Comparison of ENCODE assay signal across 8 cellular contexts in genomic region chr7:73520673-73521635, GRCh38. TPM values are rescaled to one million over a fixed set of nuclear protein-coding genes. Genes with fewer than 3 reads are reported as not detected.
DNase-seq lines count a peak whose midpoint lies in the region; ATAC-seq lines count a peak whose summit lies in the region.

No MANE protein-coding gene starts in this region.

- ATAC-seq in HG02610 (IDR thresholded peaks at IDR 0.05; ENCODE audit: unreplicated experiment) = peak; percentile 0
- no peak for ATAC-seq in GM18907 (IDR thresholded peaks at IDR 0.05; ENCODE audit: unreplicated experiment)
- ATAC-seq in GM18861 (IDR thresholded peaks at IDR 0.05; ENCODE audit: unreplicated experiment) = no peak

- peak overlapping the region; percentile 13 for H2AFZ ChIP-seq in neuron (ENCODE audit: low read depth, low read length)

- H3K27me3 ChIP-seq in esophagus (ENCODE audit: control insufficient read depth in 1 of 2, insufficient read depth in 2 of 2, low read length in 2 of 2) = no peaks in the 10 kb centered on the region
- H3K27me3 ChIP-seq in neuron (ENCODE audit: insufficient read depth, low read length) = no peaks in the 10 kb centered on the region

- no peaks in the 10 kb centered on the region for H3K9me3 Mint-ChIP-seq in T-helper 1 cell treated with Interleukin-12 subunit alpha and Interleukin-12 subunit beta and Interleukin-4 antibody, amounts not matched to agents 30 μg/mL and 1 μg/mL, for 36 hours

- peak overlapping the region; percentile 83 for H3K27ac Mint-ChIP-seq in T-helper 1 cell treated with Interleukin-12 subunit alpha and Interleukin-12 subunit beta and Interleukin-4 antibody, amounts not matched to agents 30 μg/mL and 1 μg/mL, for 36 hours

- H3K9me3 ChIP-seq in esophagus (ENCODE audit: control insufficient read depth in 2 of 2, insufficient read depth in 1 of 2, low read depth in 1 of 2, low read length in 1 of 2) = no peaks in the 10 kb centered on the region
- H3K9me3 ChIP-seq in neuron (ENCODE audit: low read length) = no peaks in the 10 kb centered on the region

- no peaks in the 10 kb centered on the region for H3K27me3 Mint-ChIP-seq in T-helper 1 cell treated with Interleukin-12 subunit alpha and Interleukin-12 subunit beta and Interleukin-4 antibody, amounts not matched to agents 30 μg/mL and 1 μg/mL, for 36 hours (ENCODE audit: low read depth)

- DNase-seq in COR-L47 (lab: John Stamatoyannopoulos, UW) (peak; percentile 14), DMS114 treated with DMSO at 0.1 percent for 48 hours (lab: John Stamatoyannopoulos, UW; ENCODE audit: unreplicated experiment) (no peak)

- H3K4me3 ChIP-seq in esophagus (ENCODE audit: low read depth in 1 of 2, low read length in 2 of 2) = peak overlapping the region; percentile 95 to 97
- H3K4me3 ChIP-seq in neuron (ENCODE audit: low read length) = peak overlapping the region; percentile 56

- H3K4me1 ChIP-seq in esophagus (ENCODE audit: control insufficient read depth in 2 of 2, insufficient read depth in 2 of 2, low read length in 1 of 2) (peaks cover 0 to 2% of the 10 kb centered on the region in 2 donors), neuron (ENCODE audit: insufficient read depth, low read length) (peaks cover 20% of the 10 kb centered on the region)

- H3K36me3 ChIP-seq in esophagus (ENCODE audit: control insufficient read depth in 2 of 2, insufficient read depth in 2 of 2, low read length in 1 of 2) (no peaks in the 10 kb centered on the region), neuron (ENCODE audit: insufficient read depth, low read length) (peaks cover 30% of the 10 kb centered on the region)

- peaks cover 49% of the 10 kb centered on the region for H3K4me1 Mint-ChIP-seq in T-helper 1 cell treated with Interleukin-12 subunit alpha and Interleukin-12 subunit beta and Interleukin-4 antibody, amounts not matched to agents 30 μg/mL and 1 μg/mL, for 36 hours (ENCODE audit: low read depth)

- peak overlapping the region; percentile 96 for H3K4me3 Mint-ChIP-seq in T-helper 1 cell treated with Interleukin-12 subunit alpha and Interleukin-12 subunit beta and Interleukin-4 antibody, amounts not matched to agents 30 μg/mL and 1 μg/mL, for 36 hours

- H3K36me3 Mint-ChIP-seq in T-helper 1 cell treated with Interleukin-12 subunit alpha and Interleukin-12 subunit beta and Interleukin-4 antibody, amounts not matched to agents 30 μg/mL and 1 μg/mL, for 36 hours (ENCODE audit: low read depth) = peaks cover 29% of the 10 kb centered on the region

- 0% methylated on average over 27 to 36 of the region's 36 CpGs for WGBS in esophagus, 2 donors

- peak overlapping the region; percentile 91 to 94 for H3K27ac ChIP-seq in esophagus (ENCODE audit: low read depth in 2 of 2, low read length in 1 of 2)

RNA-seq across cellular contexts. Expression of gene BAZ1B, which starts 1.1 kb away (rescaled TPM):
- 10 to 100 TPM; 10.9 to 11.8 TPM for polyA plus RNA-seq in esophagus

RNA-seq across cellular contexts. Expression of gene BCL7B, which starts 36.5 kb away (rescaled TPM):
- polyA plus RNA-seq in esophagus = 10 to 100 TPM; 30.0 to 43.5 TPM

RNA-seq across cellular contexts. Expression of gene TBL2, which starts 57.4 kb away (rescaled TPM):
- polyA plus RNA-seq in esophagus = 10 to 100 TPM in 1 of 2 donors, 1 to 10 TPM in 1; 7.6 to 13.7 TPM
